ENCODE assay signal across 22 cellular contexts in the genomic region with DNA sequence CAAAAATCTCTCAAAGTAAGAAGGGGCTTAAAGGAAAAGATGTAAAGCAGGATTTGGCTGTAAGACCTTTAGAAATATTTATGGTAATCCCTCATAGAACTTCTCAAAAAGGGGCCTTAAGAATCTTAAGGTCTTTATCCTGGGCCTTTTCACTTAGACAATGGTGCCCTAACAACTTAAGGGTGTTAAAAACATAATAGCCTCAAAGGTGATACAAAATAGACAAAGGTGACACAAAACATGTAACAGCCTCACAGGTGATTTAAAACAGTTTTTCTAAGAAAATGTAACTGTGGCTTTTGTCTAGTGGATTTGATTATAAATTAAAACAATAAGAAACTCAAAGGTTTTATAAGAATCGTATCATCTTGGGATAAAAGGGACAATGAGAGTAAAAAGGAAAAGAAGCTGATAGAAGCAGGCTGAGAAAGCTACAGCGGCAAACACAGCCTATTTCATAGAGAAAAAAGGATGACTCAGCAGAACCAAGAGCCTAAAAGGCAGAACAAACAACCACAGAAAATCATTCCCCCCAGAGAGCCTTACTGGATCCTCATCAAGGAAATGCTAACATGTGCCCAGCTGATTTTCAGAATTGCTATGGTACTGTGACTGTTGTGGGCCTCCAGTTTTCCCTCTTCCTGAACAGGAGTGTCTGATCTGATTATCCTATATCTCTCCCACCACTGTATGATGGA.
DNase-seq lines count a peak whose midpoint lies in the region; ATAC-seq, FAIRE-seq and TF ChIP-seq lines count a peak whose summit lies in the region.
"Had no signal": no experiment of that assay in that cellular context is flagged by ENCODE, and none has a peak within 500 bp of the region (broad histone marks: within the 10 kb centered on the region; RNA-seq: fewer than 3 reads in every experiment).

No MANE protein-coding gene starts in this region.

- DNase-seq in astrocyte of the hippocampus (ENCODE audit: low read depth, low spot score) = peak; percentile 13
- no peak for DNase-seq in nephron progenitor cell
- no peak for DNase-seq in ecto neural progenitor cell (ENCODE audit: low spot score)
- DNase-seq in T-helper 1 cell = no peak
- no peak for DNase-seq in SK-N-SH
- no peak for DNase-seq in GM12891 (ENCODE audit: insufficient read length, low spot score)
- DNase-seq: Caco-2; CD4-positive, alpha-beta T cell; DMS79; HCEC 1CT; NCI-H1092; NCI-H2081; NCI-H2171 treated with DMSO at 0.1 percent for 48 hours; NCI-H446; NCI-H69; SW 1271 had no signal

- H2AFZ ChIP-seq in SK-N-SH (ENCODE audit: low read depth) = no peak overlapping the region

- no peak overlapping the region for H3K4me3 Mint-ChIP-seq in nephron progenitor cell
- H3K4me3 Mint-ChIP-seq: CD4-positive, alpha-beta T cell had no signal

- no peaks in the 10 kb centered on the region for H3K4me1 Mint-ChIP-seq in nephron progenitor cell

- peak overlapping the region; percentile 58 for H3K27ac Mint-ChIP-seq in nephron progenitor cell
- H3K27ac Mint-ChIP-seq: CD4-positive, alpha-beta T cell had no signal

- ATAC-seq in GM21529 (IDR thresholded peaks at IDR 0.05; ENCODE audit: unreplicated experiment) = peak; percentile 48
- ATAC-seq in HG03565 (IDR thresholded peaks at IDR 0.05; ENCODE audit: unreplicated experiment) = peak; percentile 61
- ATAC-seq: Right ventricle myocardium inferior had no signal

- TF ChIP-seq EP300 in SK-N-SH (IDR thresholded peaks at IDR 0.05; ENCODE audit: borderline replicate concordance in 1 of 2, low read depth in 1 of 2, low read length in 1 of 2) = no peak

- H3K27ac ChIP-seq in SK-N-SH (ENCODE audit: low read depth in 2 of 2, low read length in 1 of 2) = no peak overlapping the region
- H3K27ac ChIP-seq: KMS-11 had no signal

- TF ChIP-seq RAD21 in SK-N-SH (IDR thresholded peaks at IDR 0.05; ENCODE audit: low read length) = no peak

- no peaks in the 10 kb centered on the region for H3K79me2 ChIP-seq in SK-N-SH (ENCODE audit: insufficient read depth)

- TF ChIP-seq CTCF in nephron progenitor cell (IDR thresholded peaks at IDR 0.05) (no peak), SK-N-SH (IDR thresholded peaks at IDR 0.05) (no peak)

- TF ChIP-seq POLR2A in GM12891 (IDR thresholded peaks at IDR 0.05; ENCODE audit: low read depth, low read length) = no peak

- H3K27me3 Mint-ChIP-seq in nephron progenitor cell (ENCODE audit: low read depth, poor library complexity) = no peaks in the 10 kb centered on the region
- H3K27me3 Mint-ChIP-seq: CD4-positive, alpha-beta T cell had no signal

- no peak for FAIRE-seq in GM12891 (lab: Jason Lieb, UNC)
- FAIRE-seq: A204.1, RCC 7860 had no signal

- CTCF ChIA-PET in SK-N-SH (lab: Yijun Ruan, JAX) = no interaction called here

- no peaks in the 10 kb centered on the region for H4K20me1 ChIP-seq in SK-N-SH (ENCODE audit: insufficient read depth)

- no peaks in the 10 kb centered on the region for H3F3A ChIP-seq in SK-N-SH (replicated peaks; ENCODE audit: insufficient read depth)

- H3K4me3 ChIP-seq in SK-N-SH (ENCODE audit: low read depth in 2 of 2, low read length in 1 of 2) = no peak overlapping the region

- H3K36me3 Mint-ChIP-seq in nephron progenitor cell (ENCODE audit: low read depth) = no peaks in the 10 kb centered on the region

- no peaks in the 10 kb centered on the region for H3K36me3 ChIP-seq in SK-N-SH (replicated peaks in 1 of 2; ENCODE audit: control insufficient read depth in 1 of 2, insufficient read depth in 2 of 2, low read length in 1 of 2)

- H3K9ac ChIP-seq in SK-N-SH = no peak overlapping the region
- H3K9ac ChIP-seq: KMS-11 had no signal

- H3K9me3 Mint-ChIP-seq in nephron progenitor cell = peaks cover 10% of the 10 kb centered on the region

- WGBS in SK-N-SH (ENCODE audit: low lambda C conversion rate) = 68% methylated on average over 2 of the region's 2 CpGs

- no peaks in the 10 kb centered on the region for H3K27me3 ChIP-seq in SK-N-SH (ENCODE audit: insufficient read depth)

- POLR2A ChIA-PET in SK-N-SH (lab: Yijun Ruan, JAX) = no interaction called here

- H3K4me2 ChIP-seq in SK-N-SH = no peak overlapping the region
- H3K4me2 ChIP-seq: KMS-11 had no signal

- H3K4me1 ChIP-seq in SK-N-SH (ENCODE audit: control insufficient read depth in 1 of 2, insufficient read depth in 2 of 2, low read depth in 1 of 2, low read length in 1 of 2) = no peaks in the 10 kb centered on the region
- H3K4me1 ChIP-seq: Caco-2 had no signal

- H3K9me2 ChIP-seq in SK-N-SH = no peaks in the 10 kb centered on the region

- no peaks in the 10 kb centered on the region for H3K9me3 ChIP-seq in SK-N-SH
- H3K9me3 ChIP-seq: Caco-2 had no signal

TF ChIP-seq in SK-N-SH, 30 proteins besides CTCF, POLR2A, EP300 and RAD21:
- TF ChIP-seq, protein P1, sequence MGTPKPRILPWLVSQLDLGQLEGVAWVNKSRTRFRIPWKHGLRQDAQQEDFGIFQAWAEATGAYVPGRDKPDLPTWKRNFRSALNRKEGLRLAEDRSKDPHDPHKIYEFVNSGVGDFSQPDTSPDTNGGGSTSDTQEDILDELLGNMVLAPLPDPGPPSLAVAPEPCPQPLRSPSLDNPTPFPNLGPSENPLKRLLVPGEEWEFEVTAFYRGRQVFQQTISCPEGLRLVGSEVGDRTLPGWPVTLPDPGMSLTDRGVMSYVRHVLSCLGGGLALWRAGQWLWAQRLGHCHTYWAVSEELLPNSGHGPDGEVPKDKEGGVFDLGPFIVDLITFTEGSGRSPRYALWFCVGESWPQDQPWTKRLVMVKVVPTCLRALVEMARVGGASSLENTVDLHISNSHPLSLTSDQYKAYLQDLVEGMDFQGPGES (IDR thresholded peaks at IDR 0.05; ENCODE audit: low read depth, low read length) = no peak
- TF ChIP-seq, protein P2, sequence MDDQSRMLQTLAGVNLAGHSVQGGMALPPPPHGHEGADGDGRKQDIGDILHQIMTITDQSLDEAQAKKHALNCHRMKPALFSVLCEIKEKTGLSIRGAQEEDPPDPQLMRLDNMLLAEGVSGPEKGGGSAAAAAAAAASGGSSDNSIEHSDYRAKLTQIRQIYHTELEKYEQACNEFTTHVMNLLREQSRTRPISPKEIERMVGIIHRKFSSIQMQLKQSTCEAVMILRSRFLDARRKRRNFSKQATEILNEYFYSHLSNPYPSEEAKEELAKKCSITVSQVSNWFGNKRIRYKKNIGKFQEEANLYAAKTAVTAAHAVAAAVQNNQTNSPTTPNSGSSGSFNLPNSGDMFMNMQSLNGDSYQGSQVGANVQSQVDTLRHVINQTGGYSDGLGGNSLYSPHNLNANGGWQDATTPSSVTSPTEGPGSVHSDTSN (IDR thresholded peaks at IDR 0.05) = no peak

TF ChIP-seq in GM12891, 5 proteins besides CTCF, POLR2A, EP300 and RAD21:
- TF ChIP-seq POU2F2 (IDR thresholded peaks at IDR 0.05; ENCODE audit: low read depth, low read length) (no peak), POLR2AphosphoS5 (IDR thresholded peaks at IDR 0.05; ENCODE audit: low read depth, low read length) (no peak), TAF1 (IDR thresholded peaks at IDR 0.05; ENCODE audit: low read depth, low read length) (no peak), PAX5 (IDR thresholded peaks at IDR 0.05; ENCODE audit: insufficient read depth, low read length, severe bottlenecking) (no peak), SPI1 (IDR thresholded peaks at IDR 0.05; ENCODE audit: low read depth, low read length) (no peak)
